12 cellular contexts compared by ENCODE assay signal in genomic region chr19:18494267-18494607, GRCh38. TPM values are rescaled to one million over a fixed set of nuclear protein-coding genes. Genes with fewer than 3 reads are reported as not detected.
DNase-seq lines count a peak whose midpoint lies in the region; ATAC-seq and TF ChIP-seq lines count a peak whose summit lies in the region.
"Had no signal": no experiment of that assay in that cellular context is flagged by ENCODE, and none has a peak within 500 bp of the region (broad histone marks: within the 10 kb centered on the region; RNA-seq: fewer than 3 reads in every experiment).

No MANE protein-coding gene starts in this region.

- intact Hi-C loops in A673 (cut with micrococcal nuclease; ENCODE audit: unreplicated experiment): no loop called here

- H3K36me3 ChIP-seq in smooth muscle cell (ENCODE audit: low read depth) (no peaks in the 10 kb centered on the region), A673 (ENCODE audit: insufficient read depth, low read length, poor library complexity, severe bottlenecking) (no peaks in the 10 kb centered on the region)
- H3K36me3 ChIP-seq: prostate gland had no signal

- no peak for DNase-seq in activated CD4-positive, alpha-beta T cell treated with anti-CD3 and anti-CD28 coated beads, Interleukin-2, amount 10 ng/mL, durations not matched to agents 7 days and 5 days
- no peak for DNase-seq in activated CD4-positive, alpha-beta T cell treated with anti-CD3 and anti-CD28 coated beads for 4 hours
- DNase-seq in T-helper 22 cell (ENCODE audit: low read depth): peak; percentile 49
- DNase-seq in fibroblast of mammary gland (ENCODE audit: low read depth): peak; percentile 64
- no peak for DNase-seq in smooth muscle cell (lab: John Stamatoyannopoulos, UW; ENCODE audit: unreplicated experiment)
- DNase-seq in A673 (ENCODE audit: low spot score): no peak
- DNase-seq in AML-193 (lab: John Stamatoyannopoulos, UW): no peak
- DNase-seq: activated CD8-positive, alpha-beta memory T cell treated with anti-CD3 and anti-CD28 coated beads, Interleukin-2, amount 50 U/mL, for 4 hours; foreskin melanocyte; NCI-H1417 treated with DMSO at 0.1 percent for 48 hours had no signal

- peak overlapping the region; percentile 14 for H3K4me3 Mint-ChIP-seq in activated CD4-positive, alpha-beta T cell treated with anti-CD3 and anti-CD28 coated beads, Interleukin-2, amount 10 ng/mL, durations not matched to agents 7 days and 5 days

- H3K4me1 ChIP-seq in smooth muscle cell (ENCODE audit: low read depth) (peaks cover 8% of the 10 kb centered on the region), A673 (ENCODE audit: insufficient read depth, low read length, poor library complexity, severe bottlenecking) (peaks cover 20% of the 10 kb centered on the region)

- peak overlapping the region; percentile 33 for H3K4me2 ChIP-seq in smooth muscle cell

- peaks cover 4% of the 10 kb centered on the region for H3F3A ChIP-seq in smooth muscle cell (ENCODE audit: low read depth)

- H3K9ac ChIP-seq in smooth muscle cell (ENCODE audit: low read depth): peak overlapping the region; percentile 11

- peaks cover 51% of the 10 kb centered on the region for H3K4me1 Mint-ChIP-seq in activated CD4-positive, alpha-beta T cell treated with anti-CD3 and anti-CD28 coated beads, Interleukin-2, amount 10 ng/mL, durations not matched to agents 7 days and 5 days

- no peak for ATAC-seq in HG02798 (IDR thresholded peaks at IDR 0.05; ENCODE audit: poor library complexity, unreplicated experiment)

- H3K4me3 ChIP-seq in fibroblast of mammary gland (ENCODE audit: control insufficient read depth, low read depth, low read length) (no peak overlapping the region), smooth muscle cell (no peak overlapping the region), A673 (ENCODE audit: low read depth, low read length, poor library complexity, severe bottlenecking) (no peak overlapping the region)
- H3K4me3 ChIP-seq: prostate gland had no signal

- H3K27ac Mint-ChIP-seq in activated CD4-positive, alpha-beta T cell treated with anti-CD3 and anti-CD28 coated beads, Interleukin-2, amount 10 ng/mL, durations not matched to agents 7 days and 5 days: peak overlapping the region; percentile 78

- BruUV-seq in A673 (replicated peaks; lab: Mats Ljungman, UMichigan): no TSS peak

- H3K27me3 ChIP-seq in smooth muscle cell (ENCODE audit: low read depth) (no peaks in the 10 kb centered on the region), A673 (replicated peaks; ENCODE audit: insufficient read depth, low read depth, low read length, poor library complexity) (no peaks in the 10 kb centered on the region)

- H3K27me3 Mint-ChIP-seq in activated CD4-positive, alpha-beta T cell treated with anti-CD3 and anti-CD28 coated beads, Interleukin-2, amount 10 ng/mL, durations not matched to agents 7 days and 5 days: no peaks in the 10 kb centered on the region

- peak overlapping the region; percentile 62 for H3K27ac ChIP-seq in smooth muscle cell (ENCODE audit: low read depth)
- no peak overlapping the region for H3K27ac ChIP-seq in A673 (ENCODE audit: low read depth, low read length, poor library complexity, severe bottlenecking)

- H3K36me3 Mint-ChIP-seq in activated CD4-positive, alpha-beta T cell treated with anti-CD3 and anti-CD28 coated beads, Interleukin-2, amount 10 ng/mL, durations not matched to agents 7 days and 5 days (ENCODE audit: low read depth): no peaks in the 10 kb centered on the region

- WGBS in smooth muscle cell (ENCODE audit: low lambda C conversion rate): 51% methylated on average over 7 of the region's 7 CpGs

- H3K9me3 Mint-ChIP-seq in activated CD4-positive, alpha-beta T cell treated with anti-CD3 and anti-CD28 coated beads, Interleukin-2, amount 10 ng/mL, durations not matched to agents 7 days and 5 days: no peaks in the 10 kb centered on the region

- H3K79me2 ChIP-seq in smooth muscle cell (ENCODE audit: low read depth): peaks cover 100% of the 10 kb centered on the region

- H2AFZ ChIP-seq in smooth muscle cell (ENCODE audit: low read depth): no peak overlapping the region

- CTCF ChIA-PET in activated CD4-positive, alpha-beta T cell treated with anti-CD3 and anti-CD28 coated beads, Interleukin-2, amount 10 ng/mL, durations not matched to agents 7 days and 5 days (lab: Charles Lee): interaction anchor here (1.6 kb wide), 1 partner anchor 12 kb away, joined by 6 read pairs; no protein-coding TSS in a partner anchor
- CTCF ChIA-PET in A673 (lab: Charles Lee): interaction anchor here (0.6 kb wide), 1 partner anchor 50 kb away, joined by 8 read pairs; no protein-coding TSS in a partner anchor

- POLR2A ChIA-PET in activated CD4-positive, alpha-beta T cell treated with anti-CD3 and anti-CD28 coated beads, Interleukin-2, amount 10 ng/mL, durations not matched to agents 7 days and 5 days (lab: Charles Lee): no interaction called here
- POLR2A ChIA-PET in A673 (lab: Charles Lee; ENCODE audit: low non-redundant PET): no interaction called here

- TF ChIP-seq CTCF in fibroblast of mammary gland (conservative IDR thresholded peaks at IDR 0.05; ENCODE audit: control insufficient read depth, insufficient read depth, low read depth, low read length) (no peak), smooth muscle cell (IDR thresholded peaks at IDR 0.05; ENCODE audit: borderline replicate concordance, insufficient read depth, poor library complexity, severe bottlenecking) (no peak), A673 (conservative IDR thresholded peaks at IDR 0.05; ENCODE audit: low read depth, low read length) (no peak)

- H4K20me1 ChIP-seq in smooth muscle cell (ENCODE audit: low read depth): peaks cover 100% of the 10 kb centered on the region

- H3K9me3 ChIP-seq in smooth muscle cell (replicated peaks; ENCODE audit: low read depth) (no peaks in the 10 kb centered on the region), A673 (ENCODE audit: low read depth, low read length, poor library complexity, severe bottlenecking) (no peaks in the 10 kb centered on the region)
- H3K9me3 ChIP-seq: prostate gland had no signal

RNA-seq across cellular contexts. Expression of gene ELL, which starts 27.6 kb away (rescaled TPM):
- 10 to 100 TPM; 20.3 to 20.9 TPM for total RNA-seq in activated CD4-positive, alpha-beta T cell treated with anti-CD3 and anti-CD28 coated beads, Interleukin-2, amount 10 ng/mL, durations not matched to agents 7 days and 5 days
- total RNA-seq in smooth muscle cell (10.5 and 12.8 TPM in 2 replicates), A673 (2021) (15.8 and 16.4 TPM in 2 replicates)
- polyA plus RNA-seq in smooth muscle cell: 15.2 and 31.7 TPM in 2 replicates

RNA-seq across cellular contexts. Expression of gene FKBP8, which starts 49.1 kb away (rescaled TPM):
- 100 to 1,000 TPM; 185 to 206 TPM for total RNA-seq in activated CD4-positive, alpha-beta T cell treated with anti-CD3 and anti-CD28 coated beads, Interleukin-2, amount 10 ng/mL, durations not matched to agents 7 days and 5 days
- 143 and 161 TPM in 2 replicates for total RNA-seq in smooth muscle cell
- polyA plus RNA-seq in smooth muscle cell: 340 and 358 TPM in 2 replicates
- total RNA-seq in A673 (2021): 210 and 245 TPM in 2 replicates

RNA-seq across cellular contexts. Expression of gene ISYNA1, which starts 56.3 kb away (rescaled TPM):
- total RNA-seq in activated CD4-positive, alpha-beta T cell treated with anti-CD3 and anti-CD28 coated beads, Interleukin-2, amount 10 ng/mL, durations not matched to agents 7 days and 5 days: 10 to 100 TPM; 10.7 to 12.1 TPM
- total RNA-seq in smooth muscle cell (16.4 and 60.1 TPM in 2 replicates), A673 (2021) (153 and 223 TPM in 2 replicates)
- polyA plus RNA-seq in smooth muscle cell: 56.9 and 89.5 TPM in 2 replicates

Comparison
In these comparisons a context has a peak if more than half of its experiments do, and no peak if none do; other contexts are left out.
1. DNase-seq: peak in T-helper 22 cell (single experiment) and fibroblast of mammary gland (single experiment); none in activated CD4-positive, alpha-beta T cell treated with anti-CD3 and anti-CD28 coated beads, Interleukin-2, amount 10 ng/mL, durations not matched to agents 7 days and 5 days (single experiment), activated CD4-positive, alpha-beta T cell treated with anti-CD3 and anti-CD28 coated beads for 4 hours (0 of 2), smooth muscle cell (single experiment), A673 (single experiment) and AML-193 (0 of 2).